9 cellular contexts compared by ENCODE assay signal in the genomic region with DNA sequence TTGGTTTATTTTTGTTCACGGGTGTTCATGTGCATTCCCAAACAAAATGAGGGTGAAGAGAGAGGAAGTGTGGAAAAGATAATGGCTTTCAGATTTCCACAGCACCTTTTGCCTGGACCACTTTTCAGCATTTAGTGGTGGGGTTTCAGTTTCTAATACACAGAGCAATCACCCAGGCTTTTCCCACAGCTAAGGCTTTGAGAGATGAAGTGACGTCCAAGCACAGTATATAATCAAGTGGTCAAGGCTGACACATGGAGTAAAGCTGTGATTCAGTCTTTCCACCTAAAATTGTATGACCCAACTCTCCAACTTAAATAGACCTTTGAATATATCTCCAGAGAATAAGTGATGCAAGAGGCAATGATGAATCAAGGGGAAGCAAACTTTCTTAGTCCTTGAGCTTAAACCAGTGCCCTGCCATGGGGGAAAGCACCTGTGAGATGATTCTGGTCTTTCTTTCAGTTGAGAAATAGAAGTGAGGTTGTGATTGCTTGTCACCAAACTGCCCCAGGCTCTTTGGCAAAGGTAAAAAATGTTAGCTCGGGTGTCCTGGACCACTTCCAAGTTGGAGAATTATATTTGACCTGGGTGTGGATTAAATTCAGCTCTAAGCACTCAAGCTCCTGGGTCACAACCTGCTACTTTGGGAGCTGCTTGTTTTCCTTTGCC. TPM values are rescaled to one million over a fixed set of nuclear protein-coding genes. Genes with fewer than 3 reads are reported as not detected.
A peak's percentile ranks its signal among the peaks of the same experiment; 100 is the strongest.
DNase-seq lines count a peak whose midpoint lies in the region; ATAC-seq and TF ChIP-seq lines count a peak whose summit lies in the region.
"Had no signal": no experiment of that assay in that cellular context is flagged by ENCODE, and none has a peak within 500 bp of the region (broad histone marks: within the 10 kb centered on the region; RNA-seq: fewer than 3 reads in every experiment).

No MANE protein-coding gene starts in this region.

- H3K9me3 Mint-ChIP-seq in activated naive CD4-positive, alpha-beta T cell treated with anti-CD3 and anti-CD28 coated beads for 36 hours, result no peaks in the 10 kb centered on the region

- peak; percentile 8 for DNase-seq in activated naive CD4-positive, alpha-beta T cell treated with anti-CD3 and anti-CD28 coated beads for 36 hours
- DNase-seq in activated naive CD4-positive, alpha-beta T cell (lab: John Stamatoyannopoulos, UW), result no peak
- DNase-seq in NCI-H2171 treated with DMSO at 0.1 percent for 48 hours (lab: John Stamatoyannopoulos, UW) (peak; percentile 72), dermis blood vessel endothelial cell (peak; percentile 52), thoracic aorta (ENCODE audit: low spot score) (no peak), BE2C (no peak)

- H3K27ac Mint-ChIP-seq in activated naive CD4-positive, alpha-beta T cell treated with anti-CD3 and anti-CD28 coated beads for 36 hours, result no peak overlapping the region

- TF ChIP-seq CTCF in thoracic aorta (IDR thresholded peaks at IDR 0.05) (no peak), BE2C (IDR thresholded peaks at IDR 0.05; ENCODE audit: low read depth, low read length) (no peak)

- intact Hi-C loops in activated naive CD4-positive, alpha-beta T cell treated with anti-CD3 and anti-CD28 coated beads for 36 hours (cut with micrococcal nuclease), result loop anchor here (5.0 kb wide), 1 partner anchor 552 kb away; the partner anchor contains the start of gene NASP

- H3K27me3 ChIP-seq in thoracic aorta (replicated peaks; ENCODE audit: insufficient read depth) (no peaks in the 10 kb centered on the region), BE2C (no peaks in the 10 kb centered on the region)

- H3K9me3 ChIP-seq in thoracic aorta, result no peaks in the 10 kb centered on the region
- H3K9me3 ChIP-seq in BE2C, result no peaks in the 10 kb centered on the region

- H3K27ac ChIP-seq in thoracic aorta, result peak overlapping the region; percentile 85 to 98

- no peaks in the 10 kb centered on the region for H3K36me3 Mint-ChIP-seq in activated naive CD4-positive, alpha-beta T cell treated with anti-CD3 and anti-CD28 coated beads for 36 hours (ENCODE audit: low read depth)

- CTCF ChIA-PET in activated naive CD4-positive, alpha-beta T cell treated with anti-CD3 and anti-CD28 coated beads for 36 hours (lab: Charles Lee), result interaction anchor here (0.7 to 1.1 kb wide), 2 partner anchors 17 to 46 kb away, joined by 3 read pairs; no protein-coding TSS in a partner anchor

- H3K4me3 Mint-ChIP-seq in activated naive CD4-positive, alpha-beta T cell treated with anti-CD3 and anti-CD28 coated beads for 36 hours, result no peak overlapping the region

- peaks cover 39% of the 10 kb centered on the region for H3K27me3 Mint-ChIP-seq in activated naive CD4-positive, alpha-beta T cell treated with anti-CD3 and anti-CD28 coated beads for 36 hours (ENCODE audit: low read depth)

- H3K36me3 ChIP-seq in thoracic aorta (no peaks in the 10 kb centered on the region), BE2C (no peaks in the 10 kb centered on the region)

- ATAC-seq in thoracic aorta (ENCODE audit: insufficient number of reproducible peaks, low FRiP score, low read depth) (peak; percentile 14), GM18870 (IDR thresholded peaks at IDR 0.05; ENCODE audit: unreplicated experiment) (no peak), HG03196 (IDR thresholded peaks at IDR 0.05; ENCODE audit: unreplicated experiment) (no peak)

- H3K4me3 ChIP-seq in thoracic aorta (peak overlapping the region; percentile 17), BE2C (ENCODE audit: low read depth, low read length) (no peak overlapping the region)

- H3K4me1 Mint-ChIP-seq in activated naive CD4-positive, alpha-beta T cell treated with anti-CD3 and anti-CD28 coated beads for 36 hours (ENCODE audit: low read depth), result peaks cover 19% of the 10 kb centered on the region

- peaks cover 8 to 44% of the 10 kb centered on the region in 2 donors for H3K4me1 ChIP-seq in thoracic aorta (ENCODE audit: control insufficient read depth in 1 of 2, low read depth in 2 of 2)
- no peaks in the 10 kb centered on the region; the same call in 1 of the 2 replicates for H3K4me1 ChIP-seq in BE2C

RNA-seq across cellular contexts. Expression of gene PIK3R3, which starts 2.4 kb away (rescaled TPM):
- under 1 TPM; 0.45 to 0.49 TPM for total RNA-seq in activated naive CD4-positive, alpha-beta T cell treated with anti-CD3 and anti-CD28 coated beads for 36 hours
- total RNA-seq in dermis blood vessel endothelial cell (15.8 and 21.0 TPM in 2 replicates), thoracic aorta (10 to 100 TPM in 1 of 2 donors, 1 to 10 TPM in 1; 9.5 to 30.1 TPM)
- polyA plus RNA-seq in BE2C (2012; ENCODE audit: insufficient read depth, insufficient read length, low read depth), result 4.2 TPM

RNA-seq across cellular contexts. Expression of gene TSPAN1, which starts 40.1 kb away (rescaled TPM):
- not detected for total RNA-seq in activated naive CD4-positive, alpha-beta T cell treated with anti-CD3 and anti-CD28 coated beads for 36 hours
- total RNA-seq in dermis blood vessel endothelial cell (0.28 and 0.68 TPM in 2 replicates), thoracic aorta (1 to 10 TPM; 3.1 to 7.0 TPM)
- polyA plus RNA-seq in BE2C (2012; ENCODE audit: insufficient read depth, insufficient read length, low read depth), result not detected

RNA-seq across cellular contexts. Expression of gene P3R3URF, which starts 41.5 kb away (rescaled TPM):
- not detected for total RNA-seq in activated naive CD4-positive, alpha-beta T cell treated with anti-CD3 and anti-CD28 coated beads for 36 hours
- total RNA-seq in dermis blood vessel endothelial cell (not detected in 2 replicates), thoracic aorta (not detected)
- polyA plus RNA-seq in BE2C (2012; ENCODE audit: insufficient read depth, insufficient read length, low read depth), result not detected
- polyA plus RNA-seq: adipose tissue had no signal

Comparison
In these comparisons a context has a peak if more than half of its experiments do, and no peak if none do; other contexts are left out.
1. DNase-seq: peak in activated naive CD4-positive, alpha-beta T cell treated with anti-CD3 and anti-CD28 coated beads for 36 hours (single experiment), NCI-H2171 treated with DMSO at 0.1 percent for 48 hours (single experiment) and dermis blood vessel endothelial cell (single experiment); none in activated naive CD4-positive, alpha-beta T cell (0 of 4), thoracic aorta (single experiment) and BE2C (single experiment).
2. RNA of gene PIK3R3, which starts 2.4 kb away (total RNA-seq): 9.5 to 30.1 TPM in thoracic aorta and 15.8 to 21.0 TPM in dermis blood vessel endothelial cell; 0.45 to 0.49 TPM in activated naive CD4-positive, alpha-beta T cell treated with anti-CD3 and anti-CD28 coated beads for 36 hours; every median in the first group is over 4 times any median in the second.